In the genomic region with DNA sequence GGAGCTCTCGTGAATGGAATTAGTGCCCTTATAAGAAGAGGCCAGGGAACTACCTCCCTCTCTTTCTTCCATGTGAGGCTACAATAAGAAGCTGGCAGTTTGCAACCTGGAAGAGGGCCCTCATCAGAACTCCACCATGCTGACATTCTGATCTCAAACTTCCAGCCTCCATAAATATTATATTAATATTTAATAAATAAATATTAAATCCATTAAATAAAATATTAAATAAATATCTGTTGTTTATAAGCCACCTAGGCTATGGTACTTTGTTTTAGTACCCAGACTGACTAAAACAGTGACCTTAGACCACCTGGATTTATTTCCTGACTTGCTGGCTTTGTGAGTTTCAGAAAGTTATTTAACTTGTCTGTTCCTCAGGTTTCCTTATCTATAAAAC, we compare ENCODE assay signal across 26 cellular contexts.
"Had no signal": no experiment of that assay in that cellular context is flagged by ENCODE, and none has a peak within 500 bp of the region (broad histone marks: within the 10 kb centered on the region; RNA-seq: fewer than 3 reads in every experiment).

No MANE protein-coding gene starts in this region.

- H3K4me1 ChIP-seq: testis, upper lobe of right lung, uterus had no signal

- H3K4me3 ChIP-seq: stomach, suprapubic skin, testis, thoracic aorta, thyroid gland, tibial artery, tibial nerve, transverse colon, upper lobe of right lung, uterus, vagina had no signal

- H3K36me3 Mint-ChIP-seq: stimulated activated effector memory CD8-positive, alpha-beta T cell treated with anti-CD3 and anti-CD28 coated beads, Interleukin-12 subunit alpha, Interleukin-12 subunit beta, amount 100 ng/mL, for 72 hours; stimulated activated memory B cell treated with anti-CD40 and anti-IgM and Interleukin-4, amounts not matched to agents 10 μg/mL and 1 μg/mL and 100 μg/mL, for 72 hours; type B pancreatic cell had no signal

- DNase-seq: stimulated activated CD4-positive, alpha-beta T cell treated with anti-CD3 and anti-CD28 coated beads, Interleukin-2, amount 100 ng/mL, for 48 hours; stimulated activated CD4-positive, alpha-beta T cell treated with anti-CD3 and anti-CD28 coated beads, Interleukin-4, amount 100 ng/mL, for 1 hour; stimulated activated CD4-positive, alpha-beta T cell treated with anti-CD3 and anti-CD28 coated beads, Interleukin-4, amount 100 ng/mL, for 24 hours; stimulated activated CD4-positive, alpha-beta T cell treated with anti-CD3 and anti-CD28 coated beads, Interleukin-4, amount 100 ng/mL, for 4 hours; stimulated activated CD8-positive, alpha-beta memory T cell treated with anti-CD3 and anti-CD28 coated beads, Interleukin-4, amount 100 ng/mL, for 48 hours; stimulated activated naive B cell treated with anti-CD40 and anti-IgM and Interleukin-4, amounts not matched to agents 10 μg/mL and 1 μg/mL and 100 μg/mL, for 72 hours; stimulated activated naive CD4-positive, alpha-beta T cell; stimulated activated naive CD4-positive, alpha-beta T cell treated with Interleukin-2 at 50 U/mL for 16 hours; stimulated activated naive CD8-positive, alpha-beta T cell treated with anti-CD3 and anti-CD28 coated beads, Interleukin-15, amount 100 ng/mL, for 72 hours; stimulated activated naive CD8-positive, alpha-beta T cell treated with anti-CD3 and anti-CD28 coated beads, Interleukin-15, Interleukin-2, amounts not matched to agents 100 U/mL and 50 U/mL, for 24 hours; stomach; substantia nigra; testis; thyroid gland; tibial artery; transverse colon; upper lobe of right lung; uterus had no signal

- H3K9me3 Mint-ChIP-seq: stimulated activated effector memory CD8-positive, alpha-beta T cell treated with anti-CD3 and anti-CD28 coated beads, Interleukin-12 subunit alpha, Interleukin-12 subunit beta, amount 100 ng/mL, for 72 hours; stimulated activated memory B cell treated with anti-CD40 and anti-IgM and Interleukin-4, amounts not matched to agents 10 μg/mL and 1 μg/mL and 100 μg/mL, for 72 hours; stimulated activated naive B cell treated with anti-CD40 and anti-IgM and Interleukin-4, amounts not matched to agents 10 μg/mL and 1 μg/mL and 100 μg/mL, for 72 hours; stimulated activated naive CD8-positive, alpha-beta T cell treated with anti-CD3 and anti-CD28 coated beads, Interleukin-15, amount 100 ng/mL, for 72 hours; stimulated activated naive CD8-positive, alpha-beta T cell treated with anti-CD3 and anti-CD28 coated beads, Interleukin-15, Interleukin-2, amounts not matched to agents 100 ng/mL and 50 ng/mL, for 24 hours had no signal

- H3K27me3 ChIP-seq: stomach, suprapubic skin, testis, thyroid gland, tibial artery, tibial nerve, transverse colon, upper lobe of right lung, uterus, vagina had no signal

- H3K36me3 ChIP-seq: stomach, suprapubic skin, thoracic aorta, thyroid gland, tibial artery, tibial nerve, transverse colon, upper lobe of right lung, uterus, vagina had no signal

- H3K4me3 Mint-ChIP-seq: stimulated activated effector memory CD8-positive, alpha-beta T cell treated with anti-CD3 and anti-CD28 coated beads, Interleukin-12 subunit alpha, Interleukin-12 subunit beta, amount 100 ng/mL, for 72 hours; stimulated activated memory B cell treated with anti-CD40 and anti-IgM and Interleukin-4, amounts not matched to agents 10 μg/mL and 1 μg/mL and 100 μg/mL, for 72 hours; stimulated activated naive B cell treated with anti-CD40 and anti-IgM and Interleukin-4, amounts not matched to agents 10 μg/mL and 1 μg/mL and 100 μg/mL, for 72 hours; stimulated activated naive CD8-positive, alpha-beta T cell treated with anti-CD3 and anti-CD28 coated beads, Interleukin-15, amount 100 ng/mL, for 72 hours; stimulated activated naive CD8-positive, alpha-beta T cell treated with anti-CD3 and anti-CD28 coated beads, Interleukin-15, Interleukin-2, amounts not matched to agents 100 ng/mL and 50 ng/mL, for 24 hours; type B pancreatic cell had no signal

- H3K27ac ChIP-seq: stomach, suprapubic skin, testis, thoracic aorta, thyroid gland, tibial artery, tibial nerve, transverse colon, upper lobe of right lung, uterus, vagina had no signal

- H3K9me3 ChIP-seq: stomach, suprapubic skin, testis, thoracic aorta, thyroid gland, tibial artery, tibial nerve, transverse colon, upper lobe of right lung, uterus, vagina had no signal

- H3K27me3 Mint-ChIP-seq: stimulated activated naive CD8-positive, alpha-beta T cell treated with anti-CD3 and anti-CD28 coated beads, Interleukin-15, amount 100 ng/mL, for 72 hours; type B pancreatic cell had no signal

- ATAC-seq: stimulated activated effector memory CD8-positive, alpha-beta T cell treated with anti-CD3 and anti-CD28 coated beads, Interleukin-12 subunit alpha, Interleukin-12 subunit beta, amount 100 ng/mL, for 72 hours; stimulated activated memory B cell treated with anti-CD40 and anti-IgM and Interleukin-4, amounts not matched to agents 10 μg/mL and 1 μg/mL and 100 μg/mL, for 72 hours; stimulated activated naive B cell treated with anti-CD40 and anti-IgM and Interleukin-4, amounts not matched to agents 10 μg/mL and 1 μg/mL and 100 μg/mL, for 72 hours; stimulated activated naive CD8-positive, alpha-beta T cell treated with anti-CD3 and anti-CD28 coated beads, Interleukin-15, amount 100 ng/mL, for 72 hours; stimulated activated naive CD8-positive, alpha-beta T cell treated with anti-CD3 and anti-CD28 coated beads, Interleukin-15, Interleukin-2, amounts not matched to agents 100 U/mL and 50 U/mL, for 24 hours; upper lobe of right lung had no signal

- H3K27ac Mint-ChIP-seq: stimulated activated effector memory CD8-positive, alpha-beta T cell treated with anti-CD3 and anti-CD28 coated beads, Interleukin-12 subunit alpha, Interleukin-12 subunit beta, amount 100 ng/mL, for 72 hours; stimulated activated memory B cell treated with anti-CD40 and anti-IgM and Interleukin-4, amounts not matched to agents 10 μg/mL and 1 μg/mL and 100 μg/mL, for 72 hours; stimulated activated naive B cell treated with anti-CD40 and anti-IgM and Interleukin-4, amounts not matched to agents 10 μg/mL and 1 μg/mL and 100 μg/mL, for 72 hours; stimulated activated naive CD8-positive, alpha-beta T cell treated with anti-CD3 and anti-CD28 coated beads, Interleukin-15, amount 100 ng/mL, for 72 hours; stimulated activated naive CD8-positive, alpha-beta T cell treated with anti-CD3 and anti-CD28 coated beads, Interleukin-15, Interleukin-2, amounts not matched to agents 100 ng/mL and 50 ng/mL, for 24 hours; type B pancreatic cell had no signal
